2 cellular contexts compared by ENCODE assay signal in the genomic region with DNA sequence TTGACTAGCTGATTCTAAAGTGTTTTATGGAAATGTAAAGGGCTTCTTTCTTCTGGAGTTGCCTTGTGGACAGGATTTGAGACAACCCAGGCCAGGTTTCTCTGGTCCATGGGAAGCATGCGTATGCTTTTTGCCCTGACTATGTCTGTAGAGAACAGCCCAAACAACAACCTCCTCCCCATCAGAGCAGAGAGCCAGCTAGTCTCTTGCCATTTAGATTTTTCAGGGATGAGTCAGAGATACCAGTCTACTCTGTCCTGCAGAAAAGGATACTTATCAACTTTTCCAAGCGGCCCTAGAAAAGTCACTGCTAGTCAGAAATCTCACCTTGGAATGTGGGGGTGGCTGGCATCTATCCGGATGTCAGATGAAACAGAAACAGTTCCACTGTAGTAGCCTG. TPM values are rescaled to one million over a fixed set of nuclear protein-coding genes. Genes with fewer than 3 reads are reported as not detected.
"Had no signal": no experiment of that assay in that cellular context is flagged by ENCODE, and none has a peak within 500 bp of the region (broad histone marks: within the 10 kb centered on the region; RNA-seq: fewer than 3 reads in every experiment).

No MANE protein-coding gene starts in this region.

RNA-seq across cellular contexts. Expression of a gene that starts 11.6 kb away (rescaled TPM):
- total RNA-seq: bronchial epithelial cell, cardiac muscle cell had no signal
